In genomic region chrX:51894697-51895336, GRCh38 we compare ENCODE assay signal across 8 cellular contexts. TPM values are rescaled to one million over a fixed set of nuclear protein-coding genes. Genes with fewer than 3 reads are reported as not detected.
DNase-seq lines count a peak whose midpoint lies in the region; ATAC-seq, FAIRE-seq and TF ChIP-seq lines count a peak whose summit lies in the region.

No MANE protein-coding gene starts in this region.

- H3K27me3 ChIP-seq in SJSA1 (replicated peaks) = no peaks in the 10 kb centered on the region
- H3K27me3 ChIP-seq in fibroblast of lung (ENCODE audit: control insufficient read depth, insufficient read depth, low read length) = no peaks in the 10 kb centered on the region
- H3K27me3 ChIP-seq in neural progenitor cell = no peaks in the 10 kb centered on the region

- in situ Hi-C loops in GM13976 (cut with MboI; ENCODE audit: low sequenced_read_pairs, unreplicated experiment) = no loop called here

- peaks cover 12% of the 10 kb centered on the region for H3K27me3 Mint-ChIP-seq in neural progenitor cell (ENCODE audit: insufficient read depth, low read depth)

- intact Hi-C loops in sciatic nerve (cut with DNase I) = no loop called here

- FAIRE-seq in A549 (lab: Jason Lieb, UNC) = no peak
- FAIRE-seq in HTR-8/SVneo (lab: Jason Lieb, UNC) = no peak

- H3K27ac ChIP-seq in A549 = peak overlapping the region; percentile 81 to 97
- H3K27ac ChIP-seq in SJSA1 = no peak overlapping the region
- H3K27ac ChIP-seq in fibroblast of lung (ENCODE audit: insufficient read depth, low read length) = peak overlapping the region; percentile 84
- H3K27ac ChIP-seq in neural progenitor cell = no peak overlapping the region

- H2AFZ ChIP-seq in fibroblast of lung (ENCODE audit: low read length) = no peak overlapping the region
- no peak overlapping the region for H2AFZ ChIP-seq in neural progenitor cell (replicated peaks)

- peak overlapping the region; percentile 89 for H3K4me3 Mint-ChIP-seq in neural progenitor cell

- H3K9me3 ChIP-seq in A549 (no peaks in the 10 kb centered on the region), SJSA1 (replicated peaks) (no peaks in the 10 kb centered on the region), fibroblast of lung (ENCODE audit: control insufficient read depth, insufficient read depth, low read depth, low read length) (no peaks in the 10 kb centered on the region), neural progenitor cell (ENCODE audit: low read depth) (no peaks in the 10 kb centered on the region)

- peaks cover 4% of the 10 kb centered on the region for H3K9me3 Mint-ChIP-seq in neural progenitor cell

- H4K20me1 ChIP-seq in fibroblast of lung (ENCODE audit: control insufficient read depth, extremely low read depth, insufficient read depth, low read length) (peaks cover 3% of the 10 kb centered on the region), neural progenitor cell (ENCODE audit: low read depth) (peaks cover 7% of the 10 kb centered on the region)

- peaks cover 21% of the 10 kb centered on the region for H3K36me3 Mint-ChIP-seq in neural progenitor cell

- H3K9ac ChIP-seq in fibroblast of lung (ENCODE audit: insufficient read depth, low read length) = peak overlapping the region; percentile 72
- no peak overlapping the region for H3K9ac ChIP-seq in neural progenitor cell

- H3K27ac Mint-ChIP-seq in neural progenitor cell = peak overlapping the region; percentile 37

- H3K79me2 ChIP-seq in fibroblast of lung (ENCODE audit: control insufficient read depth, insufficient read depth, low read length) = peaks cover 42% of the 10 kb centered on the region
- H3K79me2 ChIP-seq in neural progenitor cell (ENCODE audit: low read depth) = peaks cover 36% of the 10 kb centered on the region

- H3K4me3 ChIP-seq in A549 = peak overlapping the region; percentile 67
- peak overlapping the region; percentile 49 for H3K4me3 ChIP-seq in SJSA1
- H3K4me3 ChIP-seq in fibroblast of lung (replicated peaks in 1 of 4; ENCODE audit: control extremely low read depth in 1 of 4, insufficient read depth in 1 of 4, low read depth in 3 of 4, low read length in 4 of 4) = peak overlapping the region; percentile 75 to 90 (median 76)
- H3K4me3 ChIP-seq in neural progenitor cell = peak overlapping the region; percentile 73

- POLR2A ChIA-PET in A549 (lab: Yijun Ruan, JAX) = interaction anchor here (0.7 kb wide), 2 partner anchors 9 to 261 kb away, joined by 3 to 6 read pairs; no protein-coding TSS in a partner anchor

- H3K4me2 ChIP-seq in A549 (peak overlapping the region; percentile 81), fibroblast of lung (ENCODE audit: extremely low read depth, insufficient read depth, low read length) (peak overlapping the region; percentile 88), neural progenitor cell (peak overlapping the region; percentile 80)

- DNase-seq in A549 (ENCODE audit: low read depth in 1 of 2, low spot score in 1 of 2) (no peak), GM13976 (ENCODE audit: low spot score) (peak; percentile 39), SJSA1 (ENCODE audit: low read depth in 1 of 2, low spot score in 2 of 2) (peak; percentile 9 to 37), fibroblast of lung (ENCODE audit: low read depth in 2 of 2) (peak; percentile 36 to 42), neural progenitor cell (ENCODE audit: low spot score) (peak; percentile 14), HTR-8/SVneo (ENCODE audit: insufficient read length, low spot score) (no peak), sciatic nerve (ENCODE audit: low spot score) (no peak)

- no peak for TF ChIP-seq EP300 in A549 (IDR thresholded peaks at IDR 0.05)

- no peak for TF ChIP-seq RAD21 in A549 (conservative IDR thresholded peaks at IDR 0.05 in 1 of 2, IDR thresholded peaks at IDR 0.05 in 1 of 2)

- WGBS in A549 (ENCODE audit: missing lambda C conversion rate) = 81% methylated on average over 14 of the region's 25 CpGs

- CTCF ChIA-PET in A549 (lab: Yijun Ruan, JAX) = interaction anchor here (2.2 kb wide), 1 partner anchor 407 kb away, joined by 7 read pairs; no protein-coding TSS in a partner anchor

- no peak for TF ChIP-seq CTCF in A549 (IDR thresholded peaks at IDR 0.05)
- TF ChIP-seq CTCF in GM13976 (IDR thresholded peaks at IDR 0.05; ENCODE audit: borderline replicate concordance, control extremely low read depth, extremely low read depth, insufficient read depth, missing control alignments) = no peak
- no peak for TF ChIP-seq CTCF in fibroblast of lung (conservative IDR thresholded peaks at IDR 0.05 in 1 of 2, IDR thresholded peaks at IDR 0.05 in 1 of 2; ENCODE audit: low read depth in 1 of 2, low read length in 2 of 2)
- TF ChIP-seq CTCF in neural progenitor cell (IDR thresholded peaks at IDR 0.05) = peak; percentile 17

- H3K4me1 Mint-ChIP-seq in neural progenitor cell = peaks cover 22% of the 10 kb centered on the region

- no peaks in the 10 kb centered on the region for H3F3A ChIP-seq in neural progenitor cell (ENCODE audit: low read depth)

- no peak for ATAC-seq in A549
- peak; percentile 52 for ATAC-seq in HG03039 (IDR thresholded peaks at IDR 0.05; ENCODE audit: unreplicated experiment)
- no peak for ATAC-seq in sciatic nerve

- TF ChIP-seq POLR2A in A549 (IDR thresholded peaks at IDR 0.05; ENCODE audit: low read length) = no peak

- H3K36me3 ChIP-seq in SJSA1 (peaks cover 34% of the 10 kb centered on the region), fibroblast of lung (ENCODE audit: control insufficient read depth, insufficient read depth, low read length) (peaks cover 7% of the 10 kb centered on the region), neural progenitor cell (no peaks in the 10 kb centered on the region)

- H3K4me1 ChIP-seq in A549 (no peaks in the 10 kb centered on the region), SJSA1 (replicated peaks) (peaks cover 14% of the 10 kb centered on the region), fibroblast of lung (ENCODE audit: control insufficient read depth, extremely low read depth, insufficient read depth, low read length) (peaks cover 11% of the 10 kb centered on the region), neural progenitor cell (peaks cover 6% of the 10 kb centered on the region)

TF ChIP-seq in A549, 52 proteins besides CTCF, POLR2A, EP300 and RAD21:
- TF ChIP-seq FOSB (CRISPR knock-in tag; IDR thresholded peaks at IDR 0.05) = no peak
- no peak for TF ChIP-seq ESRRA (IDR thresholded peaks at IDR 0.05; ENCODE audit: borderline replicate concordance, low read length)
- no peak for TF ChIP-seq USF2 (IDR thresholded peaks at IDR 0.05)
- no peak for TF ChIP-seq JUN (IDR thresholded peaks at IDR 0.05)
- no peak for TF ChIP-seq ZFP36 (IDR thresholded peaks at IDR 0.05; ENCODE audit: borderline replicate concordance, partially characterized antibody)

RNA-seq across cellular contexts. Expression of gene MAGED1, which starts 1.4 kb away (rescaled TPM):
- 85.7 and 102 TPM in 2 replicates for polyA plus RNA-seq in A549 (2011; rRNA removed)
- 38.4 and 49.6 TPM in 2 replicates for polyA plus RNA-seq in A549 (2012; cell fraction: cytosol; rRNA removed)
- polyA plus RNA-seq in A549 (2012; cell fraction: nucleus; rRNA removed) = 90.1 and 106 TPM in 2 replicates
- 62.2 to 84.1 TPM (median 79.5 TPM) in 3 replicates for polyA plus RNA-seq in A549 (2017; fragmentation: RNase III; extraction: RNeasy Plus Mini Kit Qiagen cat#74134 plus additional on column Dnase treatment)
- 99.2 and 105 TPM in 2 replicates for polyA minus RNA-seq in A549 (2011; rRNA and poly(A)+ RNA removed)
- total RNA-seq in SJSA1 (2014; rRNA removed; shearing (Covaris generic)) = 117 and 129 TPM in 2 replicates
- 46.0 and 72.0 TPM in 2 replicates for total RNA-seq in fibroblast of lung
- polyA plus RNA-seq in fibroblast of lung = 334 and 390 TPM in 2 replicates
- 332 and 402 TPM in 2 replicates for polyA plus RNA-seq in fibroblast of lung (2012)
- 442 and 490 TPM in 2 replicates for polyA minus RNA-seq in fibroblast of lung (ENCODE audit: low replicate concordance)
- total RNA-seq in neural progenitor cell (ENCODE audit: low replicate concordance) = 133 and 181 TPM in 2 replicates
- 75.8 TPM for total RNA-seq in sciatic nerve

Comparison
In these comparisons a context has a peak if more than half of its experiments do, and no peak if none do; other contexts are left out.
1. DNase-seq: peak in GM13976 (single experiment), SJSA1 (2 of 2), fibroblast of lung (2 of 2) and neural progenitor cell (single experiment); none in A549 (0 of 2), HTR-8/SVneo (single experiment) and sciatic nerve (single experiment).
2. H3K27ac ChIP-seq: peak in A549 (2 of 2) and fibroblast of lung (single experiment); none in SJSA1 (single experiment) and neural progenitor cell (single experiment).
3. Peak in every context shown above with its lines, with median percentiles within 50 percentile points of each other: H3K4me2 ChIP-seq and H3K4me3 ChIP-seq.